In the genomic region with DNA sequence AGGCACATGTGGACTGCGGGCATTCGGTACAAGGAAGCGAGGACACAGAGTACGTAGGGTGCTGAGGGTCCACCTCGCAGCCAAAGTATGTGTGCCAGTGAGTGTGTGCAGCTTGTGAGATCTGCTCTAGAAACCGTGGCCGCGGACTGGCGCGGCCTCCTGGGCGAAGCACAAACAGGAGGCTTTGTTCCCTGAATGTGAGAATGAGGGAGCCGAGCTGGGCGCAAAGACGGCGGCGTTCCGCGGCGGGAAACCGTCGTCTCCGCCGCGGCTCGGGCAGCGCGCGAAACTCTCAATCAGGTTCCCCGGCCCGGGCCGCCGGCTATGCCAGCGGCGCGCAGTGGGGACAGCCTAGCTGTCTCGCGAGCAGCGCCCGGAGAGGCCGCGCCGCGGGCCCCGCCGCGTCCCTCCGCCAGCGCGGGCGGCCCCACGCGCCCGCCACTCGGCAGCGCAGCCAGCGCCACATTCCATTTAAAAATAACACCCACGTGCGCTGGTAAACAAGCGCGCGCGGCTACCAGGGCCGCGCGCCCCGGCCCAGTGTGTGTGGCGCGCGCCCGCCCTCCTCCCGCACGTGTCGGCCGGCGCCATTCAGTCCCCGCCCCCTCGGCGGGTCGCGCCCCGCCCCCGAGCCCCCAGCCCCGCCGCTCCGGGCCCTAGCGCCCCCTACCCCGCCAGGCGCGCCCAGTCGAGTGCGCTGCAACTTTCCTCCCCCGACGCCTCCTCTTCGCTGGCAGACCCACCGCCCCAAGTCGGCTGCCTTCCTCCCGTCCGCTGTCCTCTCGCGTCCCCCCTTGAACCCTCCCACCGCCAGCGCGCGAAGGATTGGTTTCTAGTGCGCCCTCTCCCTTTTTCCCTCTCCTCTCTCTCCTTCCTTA, we compare ENCODE assay signal across 1 cellular context.
A peak's percentile ranks its signal among the peaks of the same experiment; 100 is the strongest.
TF ChIP-seq lines count a peak whose summit lies in the region.

No MANE protein-coding gene starts in this region.

TF ChIP-seq in HEK293, 187 proteins besides CTCF, POLR2A, EP300 and RAD21 (continued from another document and continues in another):
- TF ChIP-seq, protein P1, sequence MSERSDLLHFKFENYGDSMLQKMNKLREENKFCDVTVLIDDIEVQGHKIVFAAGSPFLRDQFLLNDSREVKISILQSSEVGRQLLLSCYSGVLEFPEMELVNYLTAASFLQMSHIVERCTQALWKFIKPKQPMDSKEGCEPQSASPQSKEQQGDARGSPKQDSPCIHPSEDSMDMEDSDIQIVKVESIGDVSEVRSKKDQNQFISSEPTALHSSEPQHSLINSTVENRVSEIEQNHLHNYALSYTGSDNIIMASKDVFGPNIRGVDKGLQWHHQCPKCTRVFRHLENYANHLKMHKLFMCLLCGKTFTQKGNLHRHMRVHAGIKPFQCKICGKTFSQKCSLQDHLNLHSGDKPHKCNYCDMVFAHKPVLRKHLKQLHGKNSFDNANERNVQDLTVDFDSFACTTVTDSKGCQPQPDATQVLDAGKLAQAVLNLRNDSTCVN (tag by site-specific recombination; optimal IDR thresholded peaks at IDR 0.05) = peak; percentile 63
- TF ChIP-seq ZNF2 (tag by site-specific recombination; IDR thresholded peaks at IDR 0.05) (no peak; the same call in 1 of the 2 replicates), ZNF202 (tag by site-specific recombination; IDR thresholded peaks at IDR 0.05; ENCODE audit: borderline replicate concordance) (no peak), ZNF701 (tag by site-specific recombination; IDR thresholded peaks at IDR 0.05) (peak; percentile 67; the same call in 1 of the 2 replicates), ZNF677 (tag by site-specific recombination; IDR thresholded peaks at IDR 0.05) (0 out of 2 replicates have a peak, but pooled peaks have one; percentile 36), FEZF1 (tag by site-specific recombination; IDR thresholded peaks at IDR 0.05) (no peak), GLIS1 (tag by site-specific recombination; IDR thresholded peaks at IDR 0.05) (no peak; the same call in 1 of the 2 replicates), ZNF121 (tag by site-specific recombination; IDR thresholded peaks at IDR 0.05) (no peak), SETDB1 (IDR thresholded peaks at IDR 0.05; ENCODE audit: insufficient read length, low read length) (no peak), ZNF426 (tag by site-specific recombination; IDR thresholded peaks at IDR 0.05) (no peak), BCL11A (tag by site-specific recombination; IDR thresholded peaks at IDR 0.05; ENCODE audit: low read depth) (no peak), ZNF366 (tag by site-specific recombination; conservative IDR thresholded peaks at IDR 0.05) (peak; percentile 85), ZNF16 (tag by site-specific recombination; IDR thresholded peaks at IDR 0.05; ENCODE audit: low read depth) (no peak), GLIS2 (tag by site-specific recombination; IDR thresholded peaks at IDR 0.05) (peak; percentile 95), ZNF660 (tag by site-specific recombination; IDR thresholded peaks at IDR 0.05) (0 out of 2 replicates have a peak, but pooled peaks have one; percentile 28), ZNF132 (tag by site-specific recombination; IDR thresholded peaks at IDR 0.05; ENCODE audit: borderline replicate concordance) (no peak), ZNF658 (tag by site-specific recombination; IDR thresholded peaks at IDR 0.05) (no peak), ZNF423 (tag by site-specific recombination; IDR thresholded peaks at IDR 0.05) (no peak), ZSCAN4 (tag by site-specific recombination; IDR thresholded peaks at IDR 0.05) (no peak), ZNF645 (tag by site-specific recombination; IDR thresholded peaks at IDR 0.05) (no peak), ZNF837 (tag by site-specific recombination; IDR thresholded peaks at IDR 0.05) (no peak), ZNF157 (tag by site-specific recombination; IDR thresholded peaks at IDR 0.05) (no peak), PRDM2 (tag by site-specific recombination; IDR thresholded peaks at IDR 0.05; ENCODE audit: borderline replicate concordance) (no peak), ZNF146 (tag by site-specific recombination; IDR thresholded peaks at IDR 0.05) (no peak), ZNF600 (tag by site-specific recombination; IDR thresholded peaks at IDR 0.05) (0 out of 2 replicates have a peak, but pooled peaks have one; percentile 17), ZNF280D (tag by site-specific recombination; IDR thresholded peaks at IDR 0.05) (no peak), ZBTB20 (tag by site-specific recombination; IDR thresholded peaks at IDR 0.05) (no peak; the same call in 1 of the 2 replicates), ZNF585B (tag by site-specific recombination; IDR thresholded peaks at IDR 0.05) (no peak), ZNF548 (tag by site-specific recombination; IDR thresholded peaks at IDR 0.05) (no peak), ZNF777 (tag by site-specific recombination; IDR thresholded peaks at IDR 0.05; ENCODE audit: borderline replicate concordance) (no peak), ZFP37 (tag by site-specific recombination; IDR thresholded peaks at IDR 0.05) (no peak), WT1 (tag by site-specific recombination; IDR thresholded peaks at IDR 0.05) (no peak), IKZF3 (tag by site-specific recombination; IDR thresholded peaks at IDR 0.05) (peak; percentile 78)
- TF ChIP-seq, protein P2, sequence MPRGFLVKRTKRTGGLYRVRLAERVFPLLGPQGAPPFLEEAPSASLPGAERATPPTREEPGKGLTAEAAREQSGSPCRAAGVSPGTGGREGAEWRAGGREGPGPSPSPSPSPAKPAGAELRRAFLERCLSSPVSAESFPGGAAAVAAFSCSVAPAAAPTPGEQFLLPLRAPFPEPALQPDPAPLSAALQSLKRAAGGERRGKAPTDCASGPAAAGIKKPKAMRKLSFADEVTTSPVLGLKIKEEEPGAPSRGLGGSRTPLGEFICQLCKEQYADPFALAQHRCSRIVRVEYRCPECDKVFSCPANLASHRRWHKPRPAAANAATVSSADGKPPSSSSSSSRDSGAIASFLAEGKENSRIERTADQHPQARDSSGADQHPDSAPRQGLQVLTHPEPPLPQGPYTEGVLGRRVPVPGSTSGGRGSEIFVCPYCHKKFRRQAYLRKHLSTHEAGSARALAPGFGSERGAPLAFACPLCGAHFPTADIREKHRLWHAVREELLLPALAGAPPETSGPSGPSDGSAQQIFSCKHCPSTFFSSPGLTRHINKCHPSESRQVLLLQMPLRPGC (tag by site-specific recombination; IDR thresholded peaks at IDR 0.05) = no peak
- TF ChIP-seq, protein P3, sequence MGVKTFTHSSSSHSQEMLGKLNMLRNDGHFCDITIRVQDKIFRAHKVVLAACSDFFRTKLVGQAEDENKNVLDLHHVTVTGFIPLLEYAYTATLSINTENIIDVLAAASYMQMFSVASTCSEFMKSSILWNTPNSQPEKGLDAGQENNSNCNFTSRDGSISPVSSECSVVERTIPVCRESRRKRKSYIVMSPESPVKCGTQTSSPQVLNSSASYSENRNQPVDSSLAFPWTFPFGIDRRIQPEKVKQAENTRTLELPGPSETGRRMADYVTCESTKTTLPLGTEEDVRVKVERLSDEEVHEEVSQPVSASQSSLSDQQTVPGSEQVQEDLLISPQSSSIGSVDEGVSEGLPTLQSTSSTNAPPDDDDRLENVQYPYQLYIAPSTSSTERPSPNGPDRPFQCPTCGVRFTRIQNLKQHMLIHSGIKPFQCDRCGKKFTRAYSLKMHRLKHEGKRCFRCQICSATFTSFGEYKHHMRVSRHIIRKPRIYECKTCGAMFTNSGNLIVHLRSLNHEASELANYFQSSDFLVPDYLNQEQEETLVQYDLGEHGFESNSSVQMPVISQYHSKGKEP (tag by site-specific recombination; IDR thresholded peaks at IDR 0.05) = 0 out of 2 replicates have a peak, but pooled peaks have one; percentile 6
- TF ChIP-seq, protein P4, sequence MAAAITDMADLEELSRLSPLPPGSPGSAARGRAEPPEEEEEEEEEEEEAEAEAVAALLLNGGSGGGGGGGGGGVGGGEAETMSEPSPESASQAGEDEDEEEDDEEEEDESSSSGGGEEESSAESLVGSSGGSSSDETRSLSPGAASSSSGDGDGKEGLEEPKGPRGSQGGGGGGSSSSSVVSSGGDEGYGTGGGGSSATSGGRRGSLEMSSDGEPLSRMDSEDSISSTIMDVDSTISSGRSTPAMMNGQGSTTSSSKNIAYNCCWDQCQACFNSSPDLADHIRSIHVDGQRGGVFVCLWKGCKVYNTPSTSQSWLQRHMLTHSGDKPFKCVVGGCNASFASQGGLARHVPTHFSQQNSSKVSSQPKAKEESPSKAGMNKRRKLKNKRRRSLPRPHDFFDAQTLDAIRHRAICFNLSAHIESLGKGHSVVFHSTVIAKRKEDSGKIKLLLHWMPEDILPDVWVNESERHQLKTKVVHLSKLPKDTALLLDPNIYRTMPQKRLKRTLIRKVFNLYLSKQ (tag by site-specific recombination; IDR thresholded peaks at IDR 0.05; ENCODE audit: borderline replicate concordance) = no peak
- TF ChIP-seq, protein P5, sequence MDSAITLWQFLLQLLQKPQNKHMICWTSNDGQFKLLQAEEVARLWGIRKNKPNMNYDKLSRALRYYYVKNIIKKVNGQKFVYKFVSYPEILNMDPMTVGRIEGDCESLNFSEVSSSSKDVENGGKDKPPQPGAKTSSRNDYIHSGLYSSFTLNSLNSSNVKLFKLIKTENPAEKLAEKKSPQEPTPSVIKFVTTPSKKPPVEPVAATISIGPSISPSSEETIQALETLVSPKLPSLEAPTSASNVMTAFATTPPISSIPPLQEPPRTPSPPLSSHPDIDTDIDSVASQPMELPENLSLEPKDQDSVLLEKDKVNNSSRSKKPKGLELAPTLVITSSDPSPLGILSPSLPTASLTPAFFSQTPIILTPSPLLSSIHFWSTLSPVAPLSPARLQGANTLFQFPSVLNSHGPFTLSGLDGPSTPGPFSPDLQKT (IDR thresholded peaks at IDR 0.05; ENCODE audit: borderline replicate concordance, low read depth, low read length) = no peak
